In genomic region chr12:107624493-107624892, GRCh38 we compare ENCODE assay signal across 32 cellular contexts.
"Had no signal": no experiment of that assay in that cellular context is flagged by ENCODE, and none has a peak within 500 bp of the region (broad histone marks: within the 10 kb centered on the region; RNA-seq: fewer than 3 reads in every experiment).

No MANE protein-coding gene starts in this region.

- H3K36me3 ChIP-seq: adrenal gland, ascending aorta, brain microvascular endothelial cell, breast epithelium, cardiac muscle cell had no signal

- H3K27me3 ChIP-seq: adrenal gland, ascending aorta, body of pancreas, brain microvascular endothelial cell, breast epithelium, cardiac muscle cell had no signal

- H3K4me1 ChIP-seq: adrenal gland, ascending aorta, body of pancreas, breast epithelium had no signal

- FAIRE-seq: astrocyte, bronchial epithelial cell had no signal

- H3K4me3 ChIP-seq: adrenal gland, ascending aorta, body of pancreas, breast epithelium, cardiac muscle cell had no signal

- H3K27ac ChIP-seq: adrenal gland, ascending aorta, body of pancreas, brain microvascular endothelial cell, breast epithelium, cardiac muscle cell had no signal

- H3K9me3 ChIP-seq: adrenal gland had no signal

- ATAC-seq: activated naive CD4-positive, alpha-beta T cell treated with anti-CD3 and anti-CD28 coated beads, Interleukin-2, amount 50 U/mL, for 72 hours; activated naive CD8-positive, alpha-beta T cell treated with anti-CD3 and anti-CD28 coated beads, Interleukin-2, amount 50 U/mL, for 24 hours; activated T-cell treated with anti-CD3 and anti-CD28 coated beads, Interleukin-2, amount 50 U/mL, for 4 hours; activated T-cell treated with anti-CD3 and anti-CD28 coated beads, Interleukin-2, amount 50 U/mL, for 72 hours; activated T-helper 17 cell treated with anti-CD3 and anti-CD28 coated beads, Interleukin-2, amount 50 U/mL, for 72 hours; body of pancreas had no signal

- DNase-seq: activated effector memory CD4-positive, alpha-beta T cell treated with anti-CD3 and anti-CD28 coated beads, Interleukin-2, amount 50 U/mL, for 16 hours; activated effector memory CD4-positive, alpha-beta T cell treated with Interleukin-2 at 50 U/mL for 16 hours; activated gamma-delta T cell; activated gamma-delta T cell treated with Interleukin-2 at 50 U/mL for 16 hours; activated naive CD4-positive, alpha-beta T cell; activated naive CD4-positive, alpha-beta T cell treated with anti-CD3 and anti-CD28 coated beads for 36 hours; activated naive CD4-positive, alpha-beta T cell treated with anti-CD3 and anti-CD28 coated beads, Interleukin-2, amount 10 ng/mL, durations not matched to agents 7 days and 5 days; activated naive CD4-positive, alpha-beta T cell treated with anti-CD3 and anti-CD28 coated beads, Interleukin-2, amount 50 U/mL, for 16 hours; activated naive CD4-positive, alpha-beta T cell treated with Interleukin-2 at 50 U/mL for 16 hours; activated naive CD8-positive, alpha-beta T cell treated with anti-CD3 and anti-CD28 coated beads for 36 hours; activated naive CD8-positive, alpha-beta T cell treated with anti-CD3 and anti-CD28 coated beads, Interleukin-2, amount 10 ng/mL, durations not matched to agents 7 days and 5 days; activated naive CD8-positive, alpha-beta T cell treated with anti-CD3 and anti-CD28 coated beads, Interleukin-2, amount 50 U/mL, for 24 hours; activated T-cell treated with anti-CD3 and anti-CD28 coated beads, Interleukin-2, amount 50 U/mL, for 4 hours; activated T-cell treated with anti-CD3 and anti-CD28 coated beads, Interleukin-2, amount 50 U/mL, for 48 hours; activated T-cell treated with anti-CD3 and anti-CD28 coated beads, Interleukin-2, amount 50 U/mL, for 72 hours; adrenal gland; amniotic stem cell; amygdala; anterior cingulate cortex; aorta; body of pancreas; brain microvascular endothelial cell; caudate nucleus; central memory CD4-positive, alpha-beta T cell; cerebellar nuclear complex had no signal
